8 cellular contexts compared by ENCODE assay signal in the genomic region with DNA sequence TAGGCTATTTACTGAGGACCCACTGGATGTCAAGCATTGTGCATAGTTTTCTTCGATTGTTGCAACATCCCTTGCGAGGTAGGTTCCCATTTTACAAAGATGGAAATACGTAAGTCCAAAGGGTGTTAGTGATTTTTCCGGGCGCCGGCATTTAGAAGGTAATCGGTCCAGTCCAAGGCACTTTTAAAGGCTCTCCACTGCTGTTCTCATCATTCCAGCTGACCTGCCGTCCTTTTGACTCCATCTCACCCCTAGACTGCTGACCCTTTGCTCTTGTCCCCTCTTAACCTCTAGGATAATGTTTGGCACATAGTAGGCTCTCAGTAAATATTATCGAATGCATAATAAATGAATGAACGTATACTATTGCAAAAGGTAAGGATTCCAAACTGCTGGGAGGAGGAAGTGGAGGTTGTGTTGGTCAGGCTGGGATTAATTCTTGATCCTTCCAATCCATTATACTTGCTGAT. TPM values are rescaled to one million over a fixed set of nuclear protein-coding genes. Genes with fewer than 3 reads are reported as not detected.
DNase-seq lines count a peak whose midpoint lies in the region; TF ChIP-seq lines count a peak whose summit lies in the region.

No MANE protein-coding gene starts in this region.

- peak overlapping the region; percentile 94 for H2AFZ ChIP-seq in OCI-LY7 (ENCODE audit: low read length)

- H3K79me2 ChIP-seq in OCI-LY7 (ENCODE audit: insufficient read depth, low read depth, low read length) = peaks cover 20% of the 10 kb centered on the region; the same call in 1 of the 2 replicates

- 21% methylated on average over 10 of the region's 10 CpGs for WGBS in prostate gland

- H3K27me3 ChIP-seq in prostate gland (replicated peaks; ENCODE audit: insufficient read depth) = no peaks in the 10 kb centered on the region

- H4K20me1 ChIP-seq in OCI-LY7 (ENCODE audit: insufficient read depth, low read length) = no peaks in the 10 kb centered on the region

- POLR2A ChIA-PET in OCI-LY7 (lab: Charles Lee) = interaction anchor here (0.5 to 3.5 kb wide), 10 partner anchors 13 to 132 kb away, joined by 3 to 23 read pairs (median 3); no protein-coding TSS in a partner anchor

- TF ChIP-seq CTCF in OCI-LY7 (conservative IDR thresholded peaks at IDR 0.05; ENCODE audit: low read length) (no peak), epithelial cell of proximal tubule (conservative IDR thresholded peaks at IDR 0.05; ENCODE audit: low read depth, low read length) (no peak), prostate gland (IDR thresholded peaks at IDR 0.05) (no peak)

- H3K4me3 ChIP-seq in OCI-LY7 (ENCODE audit: low read depth, low read length, poor library complexity, severe bottlenecking) (peak overlapping the region; percentile 79), epithelial cell of proximal tubule (ENCODE audit: low read depth, low read length) (peak overlapping the region; percentile 94), prostate gland (peak overlapping the region; percentile 69 to 83)

- 0 out of 2 replicates have a peak, but pooled peaks cover 3% of the 10 kb centered on the region for H3K4me1 ChIP-seq in ES-I3 (ENCODE audit: insufficient read depth, low read length)
- H3K4me1 ChIP-seq in OCI-LY7 (ENCODE audit: insufficient read depth, low read length, poor library complexity, severe bottlenecking) = peaks cover 31% of the 10 kb centered on the region
- peaks cover 17% of the 10 kb centered on the region for H3K4me1 ChIP-seq in prostate gland (replicated peaks)

- peak overlapping the region; percentile 96 for H3K4me2 ChIP-seq in OCI-LY7 (ENCODE audit: low read length)

- H3K9me3 ChIP-seq in ES-I3 (ENCODE audit: control insufficient read depth, insufficient read depth, low read length) = no peaks in the 10 kb centered on the region
- no peaks in the 10 kb centered on the region for H3K9me3 ChIP-seq in OCI-LY7 (ENCODE audit: low read length)
- no peaks in the 10 kb centered on the region for H3K9me3 ChIP-seq in prostate gland

- TSS peak; percentile 75 for BruUV-seq in OCI-LY7 (replicated peaks; lab: Mats Ljungman, UMichigan)

- H3K36me3 ChIP-seq in ES-I3 (ENCODE audit: insufficient read depth, low read length) = no peaks in the 10 kb centered on the region
- H3K36me3 ChIP-seq in OCI-LY7 (ENCODE audit: insufficient read depth, low read length) = peaks cover 33% of the 10 kb centered on the region
- H3K36me3 ChIP-seq in prostate gland = peaks cover 0 to 2% of the 10 kb centered on the region in 2 donors

- H3K9ac ChIP-seq in ES-I3 (ENCODE audit: low read depth, low read length) = peak overlapping the region; percentile 71; the same call in 1 of the 2 replicates

- TF ChIP-seq POLR2A in prostate gland (IDR thresholded peaks at IDR 0.05) = no peak

- no peaks in the 10 kb centered on the region for H3K9me2 ChIP-seq in OCI-LY7 (ENCODE audit: insufficient read depth, low read length)

- H3K27ac ChIP-seq in OCI-LY7 (ENCODE audit: low read depth, low read length, poor library complexity, severe bottlenecking) (peak overlapping the region; percentile 36), prostate gland (peak overlapping the region; percentile 84 to 95)

- intact Hi-C loops in OCI-LY7 (cut with micrococcal nuclease; ENCODE audit: unreplicated experiment) (loop anchor here (1.0 to 10.0 kb wide), 5 partner anchors 31 to 760 kb away; a partner anchor contains a TSS), prostate gland (cut with DNase I) (loop anchor here (2.0 kb wide), 1 partner anchor 14 kb away; a partner anchor contains a TSS)

- CTCF ChIA-PET in OCI-LY7 (lab: Charles Lee; ENCODE audit: unreplicated experiment) = no interaction called here

- no peak for DNase-seq in OCI-LY7 (ENCODE audit: low spot score)
- no peak for DNase-seq in epithelial cell of proximal tubule (ENCODE audit: low read depth)
- no peak for DNase-seq in prostate gland (ENCODE audit: low spot score)
- no peak for DNase-seq in NCI-H1930 (lab: John Stamatoyannopoulos, UW)
- DNase-seq in kidney glomerular epithelial cell (lab: John Stamatoyannopoulos, UW) = no peak
- DNase-seq in KG1 (lab: John Stamatoyannopoulos, UW) = no peak
- DNase-seq in 8988T = no peak

RNA-seq across cellular contexts. Expression of a gene that starts 0.5 kb away (rescaled TPM):
- 8.1 and 22.3 TPM in 2 replicates for total RNA-seq in OCI-LY7 (2014; rRNA removed; shearing (Covaris generic))
- 12.1 and 12.9 TPM in 2 replicates for total RNA-seq in OCI-LY7 (2022)
- total RNA-seq in epithelial cell of proximal tubule = 9.9 and 22.3 TPM in 2 replicates
- total RNA-seq in prostate gland = 10 to 100 TPM; 15.4 to 21.5 TPM

RNA-seq across cellular contexts. Expression of a gene that starts 0.8 kb away (rescaled TPM):
- 52.8 and 53.2 TPM in 2 replicates for total RNA-seq in OCI-LY7 (2014; rRNA removed; shearing (Covaris generic))
- total RNA-seq in OCI-LY7 (2022) (54.5 and 66.0 TPM in 2 replicates), epithelial cell of proximal tubule (76.0 and 90.9 TPM in 2 replicates), prostate gland (100 to 1,000 TPM in 1 of 2 donors, 10 to 100 TPM in 1; 48.3 to 104 TPM)

RNA-seq across cellular contexts. Expression of a gene that starts 14.8 kb away (rescaled TPM):
- 0.57 and 0.88 TPM in 2 replicates for total RNA-seq in OCI-LY7 (2014; rRNA removed; shearing (Covaris generic))
- total RNA-seq in OCI-LY7 (2022) = 0.77 and 1.3 TPM in 2 replicates
- not detected in 2 replicates for total RNA-seq in epithelial cell of proximal tubule
- under 1 TPM in 1 of 2 donors, not detected in 1; 0.51 TPM for total RNA-seq in prostate gland

RNA-seq across cellular contexts. Expression of a gene that starts 30.9 kb away (rescaled TPM):
- 65.0 and 72.8 TPM in 2 replicates for total RNA-seq in OCI-LY7 (2014; rRNA removed; shearing (Covaris generic))
- total RNA-seq in OCI-LY7 (2022) (40.0 and 44.4 TPM in 2 replicates), epithelial cell of proximal tubule (74.8 and 79.6 TPM in 2 replicates), prostate gland (100 to 1,000 TPM; 102 to 108 TPM)

RNA-seq across cellular contexts. Expression of a gene that starts 33.4 kb away (rescaled TPM):
- total RNA-seq in OCI-LY7 (2014; rRNA removed; shearing (Covaris generic)) = 21.9 and 44.1 TPM in 2 replicates
- total RNA-seq in OCI-LY7 (2022) = 34.9 and 38.2 TPM in 2 replicates
- total RNA-seq in epithelial cell of proximal tubule = 75.6 and 89.6 TPM in 2 replicates
- 10 to 100 TPM; 96.1 to 99.6 TPM for total RNA-seq in prostate gland
